ENCODE assay signal across 10 cellular contexts in the genomic region with DNA sequence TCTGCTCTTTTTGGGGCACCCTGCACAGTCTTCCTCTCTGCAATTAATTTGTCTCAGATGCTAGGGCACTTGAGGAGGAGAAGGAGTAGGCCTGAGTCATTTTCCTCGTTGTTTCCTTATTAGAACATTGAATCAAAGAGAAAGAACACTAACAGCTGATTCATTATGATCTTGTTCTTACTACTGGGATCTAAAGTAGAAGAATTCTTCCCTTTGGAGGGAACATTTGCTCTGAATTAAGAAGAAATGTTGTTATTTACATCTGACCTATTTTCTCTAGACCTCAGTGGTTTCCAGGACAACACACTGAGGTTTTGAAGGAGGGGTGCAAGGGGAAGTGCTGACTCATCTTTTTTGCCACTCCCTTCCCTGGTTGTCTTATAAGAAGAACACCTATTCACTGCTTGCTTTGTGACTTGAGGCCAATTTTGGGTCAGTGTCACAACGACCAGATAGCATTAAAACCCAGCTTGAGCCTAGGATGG. TPM values are rescaled to one million over a fixed set of nuclear protein-coding genes. Genes with fewer than 3 reads are reported as not detected.
DNase-seq lines count a peak whose midpoint lies in the region; ATAC-seq and TF ChIP-seq lines count a peak whose summit lies in the region.
"Had no signal": no experiment of that assay in that cellular context is flagged by ENCODE, and none has a peak within 500 bp of the region (broad histone marks: within the 10 kb centered on the region; RNA-seq: fewer than 3 reads in every experiment).

No MANE protein-coding gene starts in this region.

- 6 to 26% methylated on average over 2 of the region's 2 CpGs for WGBS in esophagus squamous epithelium, 2 donors

- H3K4me1 ChIP-seq in esophagus squamous epithelium, result peaks cover 0 to 27% (median 8%) of the 10 kb centered on the region in 3 donors
- H3K4me1 ChIP-seq in BE2C, result no peaks in the 10 kb centered on the region

- DNase-seq in AG08396 (ENCODE audit: low spot score) (peak; percentile 41), T-helper 17 cell (peak in 1 of 3 donors; percentile 24), esophagus squamous epithelium (lab: John Stamatoyannopoulos, UW) (no peak), OCI-M2 (lab: John Stamatoyannopoulos, UW; ENCODE audit: unreplicated experiment) (no peak), NCI-H187 (lab: John Stamatoyannopoulos, UW) (no peak), BE2C (no peak)
- DNase-seq: activated B cell treated with CpG ODN at 0.5 μM for 24 hours had no signal

- H3K4me1 Mint-ChIP-seq in T-helper 17 cell, result peaks cover 31% of the 10 kb centered on the region
- H3K4me1 Mint-ChIP-seq: activated B cell treated with CpG ODN at 0.5 μM for 24 hours had no signal

- H3K36me3 ChIP-seq in esophagus squamous epithelium, result no peaks in the 10 kb centered on the region
- H3K36me3 ChIP-seq in BE2C, result no peaks in the 10 kb centered on the region

- peak overlapping the region; percentile 33 to 68 (median 40) for H3K27ac ChIP-seq in esophagus squamous epithelium

- H3K27ac Mint-ChIP-seq in T-helper 17 cell, result peak overlapping the region; percentile 85
- H3K27ac Mint-ChIP-seq: activated B cell treated with CpG ODN at 0.5 μM for 24 hours had no signal

- H3K27me3 Mint-ChIP-seq in T-helper 17 cell, result no peaks in the 10 kb centered on the region
- H3K27me3 Mint-ChIP-seq: IgD-negative memory B cell had no signal

- no peak for TF ChIP-seq CTCF in esophagus squamous epithelium (IDR thresholded peaks at IDR 0.05)
- no peak for TF ChIP-seq CTCF in BE2C (IDR thresholded peaks at IDR 0.05; ENCODE audit: low read depth, low read length)

- intact Hi-C loops in esophagus squamous epithelium (cut with DNase I), result no loop called here

- H3K9me3 ChIP-seq in T-helper 17 cell (ENCODE audit: control insufficient read depth, low read length, poor library complexity, severe bottlenecking), result no peaks in the 10 kb centered on the region
- no peaks in the 10 kb centered on the region for H3K9me3 ChIP-seq in esophagus squamous epithelium
- no peaks in the 10 kb centered on the region for H3K9me3 ChIP-seq in BE2C

- ATAC-seq in GM19035 (IDR thresholded peaks at IDR 0.05; ENCODE audit: unreplicated experiment) (peak; percentile 77), T-helper 17 cell (peak; percentile 92), GM18867 (IDR thresholded peaks at IDR 0.05; ENCODE audit: unreplicated experiment) (no peak)

- peak overlapping the region; percentile 76 for H3K4me3 Mint-ChIP-seq in T-helper 17 cell
- H3K4me3 Mint-ChIP-seq: activated B cell treated with CpG ODN at 0.5 μM for 24 hours, IgD-negative memory B cell had no signal

- H3K4me3 ChIP-seq in esophagus squamous epithelium (no peak overlapping the region), BE2C (ENCODE audit: low read depth, low read length) (no peak overlapping the region)

- H3K27me3 ChIP-seq in esophagus squamous epithelium, result no peaks in the 10 kb centered on the region
- no peaks in the 10 kb centered on the region for H3K27me3 ChIP-seq in BE2C

- peaks cover 2% of the 10 kb centered on the region for H3K36me3 Mint-ChIP-seq in T-helper 17 cell (ENCODE audit: low read depth)
- H3K36me3 Mint-ChIP-seq: IgD-negative memory B cell had no signal

- TF ChIP-seq POLR2A in esophagus squamous epithelium (IDR thresholded peaks at IDR 0.05), result no peak

RNA-seq across cellular contexts. Expression of gene STAT1, which starts 24.3 kb away (rescaled TPM):
- 10 to 100 TPM; 80.7 to 86.4 TPM for total RNA-seq in T-helper 17 cell
- total RNA-seq in esophagus squamous epithelium, result 10 to 100 TPM; 23.6 to 58.9 (median 36.1) TPM
- polyA plus RNA-seq in BE2C (2012; ENCODE audit: insufficient read depth, insufficient read length, low read depth), result 13.9 TPM
